ENCODE assay signal across 8 cellular contexts in genomic region chr12:76348079-76348901, GRCh38. TPM values are rescaled to one million over a fixed set of nuclear protein-coding genes. Genes with fewer than 3 reads are reported as not detected.
DNase-seq lines count a peak whose midpoint lies in the region; ATAC-seq and TF ChIP-seq lines count a peak whose summit lies in the region.

BBS10 (minus strand) TSS chr12:76348415; CDS start chr12:76348358, 57 bp downstream.

- POLR2A ChIA-PET in CD8-positive, alpha-beta T cell (lab: Charles Lee): interaction anchor here (0.6 to 1.4 kb wide), 5 partner anchors 9 to 415 kb away, joined by 3 to 7 read pairs (median 4); partner anchors contain the start of genes NAP1L1 and ZDHHC17
- POLR2A ChIA-PET in activated CD8-positive, alpha-beta T cell treated with anti-CD3 and anti-CD28 coated beads, Interleukin-2, amount 10 ng/mL, durations not matched to agents 7 days and 5 days (lab: Charles Lee): interaction anchor here (0.6 to 1.4 kb wide), 10 partner anchors 11 to 1810 kb away, joined by 3 to 7 read pairs (median 3); partner anchors contain the start of genes KRR1, NAP1L1 and OSBPL8

- H3K4me1 ChIP-seq in CD8-positive, alpha-beta T cell (ENCODE audit: insufficient read depth, low read length): peaks cover 14% of the 10 kb centered on the region
- peaks cover 7% of the 10 kb centered on the region for H3K4me1 ChIP-seq in effector memory CD4-positive, alpha-beta T cell (ENCODE audit: control insufficient read depth, insufficient read depth, low read length, poor library complexity, severe bottlenecking)

- peaks cover 29% of the 10 kb centered on the region for H3K4me1 Mint-ChIP-seq in CD8-positive, alpha-beta T cell (ENCODE audit: low read depth)
- H3K4me1 Mint-ChIP-seq in activated CD8-positive, alpha-beta T cell treated with anti-CD3 and anti-CD28 coated beads, Interleukin-2, amount 10 ng/mL, durations not matched to agents 7 days and 5 days (ENCODE audit: low read depth): peaks cover 21% of the 10 kb centered on the region

- peak within 1 kb of the TSS; percentile 76 for H3K4me3 ChIP-seq in CD8-positive, alpha-beta T cell (ENCODE audit: low read depth, low read length)
- H3K4me3 ChIP-seq in effector memory CD4-positive, alpha-beta T cell (ENCODE audit: insufficient read depth, low read depth, low read length, poor library complexity, severe bottlenecking): peak within 1 kb of the TSS; percentile 80

- peak; percentile 11 for TF ChIP-seq CTCF in CD8-positive, alpha-beta T cell (IDR thresholded peaks at IDR 0.05)

- peak within 1 kb of the TSS; percentile 93 for H3K27ac Mint-ChIP-seq in CD8-positive, alpha-beta T cell
- H3K27ac Mint-ChIP-seq in activated CD8-positive, alpha-beta T cell treated with anti-CD3 and anti-CD28 coated beads, Interleukin-2, amount 10 ng/mL, durations not matched to agents 7 days and 5 days: peak within 1 kb of the TSS; percentile 92

- H3K4me3 Mint-ChIP-seq in CD8-positive, alpha-beta T cell: peak within 1 kb of the TSS; percentile 96
- peak within 1 kb of the TSS; percentile 93 for H3K4me3 Mint-ChIP-seq in activated CD8-positive, alpha-beta T cell treated with anti-CD3 and anti-CD28 coated beads, Interleukin-2, amount 10 ng/mL, durations not matched to agents 7 days and 5 days

- no peaks in the 10 kb centered on the region for H3K36me3 ChIP-seq in CD8-positive, alpha-beta T cell (ENCODE audit: insufficient read depth, low read length)
- no peaks in the 10 kb centered on the region for H3K36me3 ChIP-seq in effector memory CD4-positive, alpha-beta T cell (ENCODE audit: control insufficient read depth, insufficient read depth, low read length)

- no peaks in the 10 kb centered on the region for H3K36me3 Mint-ChIP-seq in CD8-positive, alpha-beta T cell
- peaks cover 13% of the 10 kb centered on the region for H3K36me3 Mint-ChIP-seq in activated CD8-positive, alpha-beta T cell treated with anti-CD3 and anti-CD28 coated beads, Interleukin-2, amount 10 ng/mL, durations not matched to agents 7 days and 5 days (ENCODE audit: low read depth)

- no peaks in the 10 kb centered on the region for H3K27me3 Mint-ChIP-seq in CD8-positive, alpha-beta T cell (ENCODE audit: low read depth)
- no peaks in the 10 kb centered on the region for H3K27me3 Mint-ChIP-seq in activated CD8-positive, alpha-beta T cell treated with anti-CD3 and anti-CD28 coated beads, Interleukin-2, amount 10 ng/mL, durations not matched to agents 7 days and 5 days (ENCODE audit: low read depth)

- H3K27ac ChIP-seq in CD8-positive, alpha-beta T cell (ENCODE audit: low read depth, low read length): peak within 1 kb of the TSS; percentile 56
- H3K27ac ChIP-seq in effector memory CD4-positive, alpha-beta T cell (ENCODE audit: insufficient read depth, low read length, poor library complexity, severe bottlenecking): peak within 1 kb of the TSS; percentile 71

- H3K9me3 ChIP-seq in CD8-positive, alpha-beta T cell (ENCODE audit: low read length): no peaks in the 10 kb centered on the region
- no peaks in the 10 kb centered on the region for H3K9me3 ChIP-seq in effector memory CD4-positive, alpha-beta T cell (ENCODE audit: control insufficient read depth, low read length)

- H3K9me3 Mint-ChIP-seq in CD8-positive, alpha-beta T cell: no peaks in the 10 kb centered on the region
- H3K9me3 Mint-ChIP-seq in activated CD8-positive, alpha-beta T cell treated with anti-CD3 and anti-CD28 coated beads, Interleukin-2, amount 10 ng/mL, durations not matched to agents 7 days and 5 days (ENCODE audit: insufficient read depth): no peaks in the 10 kb centered on the region

- intact Hi-C loops in CD8-positive, alpha-beta T cell (cut with DNase I, micrococcal nuclease): loop anchor here (1.0 to 10.0 kb wide), 11 partner anchors 107 to 1811 kb away; partner anchors contain the start of genes KRR1 (in 2 of the 2), OSBPL8 (in 2 of the 2), ZDHHC17 (in 2 of the 2) and ATXN7L3B (in 1 of the 2)

- peak; percentile 96 for ATAC-seq in CD8-positive, alpha-beta T cell
- ATAC-seq in GM19438 (IDR thresholded peaks at IDR 0.05; ENCODE audit: low read depth, unreplicated experiment): peak; percentile 98
- peak; percentile 77 for ATAC-seq in HG03575 (IDR thresholded peaks at IDR 0.05; ENCODE audit: extremely low read depth, insufficient number of reproducible peaks, low FRiP score, unreplicated experiment)
- ATAC-seq in activated CD8-positive, alpha-beta T cell treated with anti-CD3 and anti-CD28 coated beads, Interleukin-2, amount 10 ng/mL, durations not matched to agents 7 days and 5 days: peak; percentile 97

- CTCF ChIA-PET in CD8-positive, alpha-beta T cell (lab: Charles Lee): interaction anchor here (0.6 to 1.4 kb wide), 8 partner anchors 8 to 265 kb away, joined by 3 to 4 read pairs (median 3); no protein-coding TSS in a partner anchor
- CTCF ChIA-PET in activated CD8-positive, alpha-beta T cell treated with anti-CD3 and anti-CD28 coated beads, Interleukin-2, amount 10 ng/mL, durations not matched to agents 7 days and 5 days (lab: Charles Lee): interaction anchor here (0.6 to 3.1 kb wide), 17 partner anchors 9 to 859 kb away, joined by 3 to 20 read pairs (median 3); partner anchors contain the start of genes KRR1 and OSBPL8

- DNase-seq in CD8-positive, alpha-beta T cell: peak; percentile 71 to 89 (median 82)
- DNase-seq in NCI-H82 (lab: John Stamatoyannopoulos, UW) (peak; percentile 95), medulla oblongata (ENCODE audit: extremely low spot score) (peak; percentile 95)
- DNase-seq in activated CD8-positive, alpha-beta T cell treated with anti-CD3 and anti-CD28 coated beads, Interleukin-2, amount 10 ng/mL, durations not matched to agents 7 days and 5 days: peak; percentile 92
- DNase-seq in effector memory CD4-positive, alpha-beta T cell: peak; percentile 66 to 77 (median 75)
- DNase-seq in stimulated activated CD8-positive, alpha-beta memory T cell treated with anti-CD3 and anti-CD28 coated beads, Interleukin-12 subunit alpha, Interleukin-12 subunit beta, amount 100 ng/mL, for 1 hour (ENCODE audit: low read depth): peak; percentile 71

- no peaks in the 10 kb centered on the region for H3K27me3 ChIP-seq in CD8-positive, alpha-beta T cell (ENCODE audit: insufficient read depth, low read length)
- no peaks in the 10 kb centered on the region for H3K27me3 ChIP-seq in effector memory CD4-positive, alpha-beta T cell (replicated peaks; ENCODE audit: control insufficient read depth, insufficient read depth, low read length, poor library complexity, severe bottlenecking)

RNA-seq across cellular contexts. Expression of gene BBS10, which starts in this region (rescaled TPM):
- 1 to 10 TPM; 1.4 to 1.5 TPM for total RNA-seq in CD8-positive, alpha-beta T cell
- 1 to 10 TPM; 3.5 to 4.0 TPM for total RNA-seq in activated CD8-positive, alpha-beta T cell treated with anti-CD3 and anti-CD28 coated beads, Interleukin-2, amount 10 ng/mL, durations not matched to agents 7 days and 5 days

Comparison
In these comparisons a context has a peak if more than half of its experiments do, and no peak if none do; other contexts are left out.
1. Peak in every context shown above with its lines: DNase-seq, ATAC-seq, H3K4me3 ChIP-seq and H3K27ac ChIP-seq.